Comparison of ENCODE assay signal across 11 cellular contexts in the genomic region with DNA sequence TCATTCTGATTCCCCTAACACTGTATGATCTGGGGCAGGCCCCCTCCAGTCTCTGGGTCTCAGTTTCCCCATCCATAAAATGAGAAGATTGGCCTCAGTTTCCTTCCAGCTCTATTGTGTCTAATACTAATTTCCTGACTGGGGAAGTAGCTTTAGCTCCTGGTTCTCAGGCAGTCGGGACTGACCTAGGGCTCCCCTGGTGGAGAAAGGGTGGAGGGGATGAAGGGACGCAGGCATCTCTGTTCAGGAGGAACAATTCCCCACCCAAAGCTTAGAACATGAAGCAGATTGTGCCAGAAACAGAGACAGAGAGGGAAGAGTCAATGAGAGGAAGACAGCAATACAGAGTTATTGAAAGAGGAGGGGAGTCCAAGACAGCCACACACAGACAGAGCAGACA. TPM values are rescaled to one million over a fixed set of nuclear protein-coding genes. Genes with fewer than 3 reads are reported as not detected.
DNase-seq lines count a peak whose midpoint lies in the region; ATAC-seq and TF ChIP-seq lines count a peak whose summit lies in the region.
"Had no signal": no experiment of that assay in that cellular context is flagged by ENCODE, and none has a peak within 500 bp of the region (broad histone marks: within the 10 kb centered on the region; RNA-seq: fewer than 3 reads in every experiment).

No MANE protein-coding gene starts in this region.

- WGBS in mesenchymal stem cell, result 22% methylated on average over 2 of the region's 2 CpGs
- WGBS in lower leg skin, 2 donors, result 44 to 54% methylated on average over 2 of the region's 2 CpGs

- H2BK120ac ChIP-seq in mesenchymal stem cell (ENCODE audit: low read depth, low read length), result no peak overlapping the region

- intact Hi-C loops in Right ventricle myocardium superior (cut with DNase I), result no loop called here
- intact Hi-C loops in PC-9 (cut with micrococcal nuclease; ENCODE audit: unreplicated experiment), result no loop called here
- intact Hi-C loops in upper lobe of right lung (cut with DNase I), result no loop called here
- intact Hi-C loops in lower leg skin (cut with DNase I; ENCODE audit: low total_unique reads), result no loop called here

- no peaks in the 10 kb centered on the region for H3K9me2 ChIP-seq in PC-9 (ENCODE audit: insufficient read depth)

- TF ChIP-seq CTCF in cardiac muscle cell (IDR thresholded peaks at IDR 0.05; ENCODE audit: low read depth, low read length), result peak; percentile 58
- peak; percentile 40; the same call in 1 of the 2 replicates for TF ChIP-seq CTCF in PC-9 (conservative IDR thresholded peaks at IDR 0.05)
- peak; percentile 42 for TF ChIP-seq CTCF in epithelial cell of esophagus (IDR thresholded peaks at IDR 0.05; ENCODE audit: insufficient read depth, low read depth, low read length, missing control alignments)
- peak; percentile 19 for TF ChIP-seq CTCF in upper lobe of right lung (IDR thresholded peaks at IDR 0.05)
- no peak for TF ChIP-seq CTCF in lower leg skin (IDR thresholded peaks at IDR 0.05)

- H3K4me2 ChIP-seq in PC-9, result no peak overlapping the region
- no peak overlapping the region for H3K4me2 ChIP-seq in mesenchymal stem cell (ENCODE audit: low read length, poor library complexity, severe bottlenecking)

- no peak for ATAC-seq in Right ventricle myocardium superior (ENCODE audit: poor library complexity)
- no peak for ATAC-seq in upper lobe of right lung

- H3K9me3 ChIP-seq in cardiac muscle cell (ENCODE audit: low read depth) (no peaks in the 10 kb centered on the region), PC-9 (ENCODE audit: insufficient read depth, low read depth) (no peaks in the 10 kb centered on the region), upper lobe of right lung (no peaks in the 10 kb centered on the region), mesenchymal stem cell (ENCODE audit: control insufficient read depth, low read length) (no peaks in the 10 kb centered on the region)

- no peak overlapping the region for H3K9ac ChIP-seq in mesenchymal stem cell (ENCODE audit: low read length)

- H3K27me3 ChIP-seq in cardiac muscle cell, result no peaks in the 10 kb centered on the region
- H3K27me3 ChIP-seq in PC-9 (ENCODE audit: insufficient read depth, low read depth), result no peaks in the 10 kb centered on the region
- H3K27me3 ChIP-seq in upper lobe of right lung, result no peaks in the 10 kb centered on the region
- H3K27me3 ChIP-seq in mesenchymal stem cell (ENCODE audit: control insufficient read depth in 1 of 2, insufficient read depth in 1 of 2, low read length in 2 of 2), result no peaks in the 10 kb centered on the region

- H2AK5ac ChIP-seq in mesenchymal stem cell (ENCODE audit: low read length, severe bottlenecking), result no peak overlapping the region

- H3K4me1 ChIP-seq in cardiac muscle cell (ENCODE audit: low read depth) (no peaks in the 10 kb centered on the region), PC-9 (replicated peaks; ENCODE audit: insufficient read depth) (no peaks in the 10 kb centered on the region), upper lobe of right lung (no peaks in the 10 kb centered on the region), mesenchymal stem cell (ENCODE audit: control insufficient read depth, insufficient read depth, low read depth, low read length) (peaks cover 11% of the 10 kb centered on the region)

- H3K4me3 ChIP-seq in cardiac muscle cell (no peak overlapping the region), PC-9 (no peak overlapping the region), epithelial cell of esophagus (ENCODE audit: low read length) (no peak overlapping the region), upper lobe of right lung (no peak overlapping the region), mesenchymal stem cell (ENCODE audit: insufficient read depth in 1 of 2, low read depth in 1 of 2, low read length in 2 of 2) (no peak overlapping the region), lower leg skin (ENCODE audit: low read depth, poor library complexity, severe bottlenecking) (no peak overlapping the region)

- H3K23ac ChIP-seq in mesenchymal stem cell (ENCODE audit: low read length in 2 of 2), result no peak overlapping the region

- CTCF ChIA-PET in PC-9 (lab: Charles Lee), result no interaction called here

- no peak overlapping the region for H2AFZ ChIP-seq in PC-9
- no peak overlapping the region for H2AFZ ChIP-seq in mesenchymal stem cell (ENCODE audit: low read depth, low read length)

- H3K18ac ChIP-seq in mesenchymal stem cell (ENCODE audit: low read depth in 1 of 2, low read length in 2 of 2), result no peak overlapping the region

- H2BK15ac ChIP-seq in mesenchymal stem cell (ENCODE audit: low read depth, poor library complexity, severe bottlenecking), result no peak overlapping the region

- DNase-seq in cardiac muscle cell (ENCODE audit: low read depth in 1 of 2, low spot score in 1 of 2) (peak in 1 of 2 donors; percentile 21), Right ventricle myocardium superior (no peak), PC-9 (no peak), epithelial cell of esophagus (ENCODE audit: low read depth) (no peak), upper lobe of right lung (no peak), mesenchymal stem cell (no peak), lower leg skin (ENCODE audit: low spot score in 2 of 2) (no peak)
- no peak for DNase-seq in stimulated activated CD4-positive, alpha-beta T cell treated with anti-CD3 and anti-CD28 coated beads, Interleukin-4, amount 100 ng/mL, for 4 hours
- DNase-seq: AML-193, amygdala, NCI-H146 had no signal

- no peak overlapping the region for H3K27ac ChIP-seq in cardiac muscle cell
- no peak overlapping the region for H3K27ac ChIP-seq in PC-9
- no peak overlapping the region for H3K27ac ChIP-seq in upper lobe of right lung
- H3K27ac ChIP-seq in mesenchymal stem cell (ENCODE audit: low read length, poor library complexity, severe bottlenecking), result no peak overlapping the region

- no peak overlapping the region for H3K14ac ChIP-seq in mesenchymal stem cell (ENCODE audit: low read length in 2 of 2)

- TF ChIP-seq POLR2A in lower leg skin (IDR thresholded peaks at IDR 0.05), result no peak

- H4K91ac ChIP-seq in mesenchymal stem cell (ENCODE audit: low read length), result no peak overlapping the region

- no TSS peak for BruUV-seq in PC-9 (replicated peaks; lab: Mats Ljungman, UMichigan)

- no peaks in the 10 kb centered on the region for H3K79me1 ChIP-seq in mesenchymal stem cell (replicated peaks; ENCODE audit: low read length, poor library complexity, severe bottlenecking)

- H3K36me3 ChIP-seq in cardiac muscle cell (no peaks in the 10 kb centered on the region), PC-9 (ENCODE audit: low read depth) (no peaks in the 10 kb centered on the region), upper lobe of right lung (no peaks in the 10 kb centered on the region), mesenchymal stem cell (ENCODE audit: control insufficient read depth in 1 of 2, insufficient read depth in 2 of 2, low read depth in 1 of 2, low read length in 2 of 2) (no peaks in the 10 kb centered on the region)

- H2BK5ac ChIP-seq in mesenchymal stem cell (ENCODE audit: low read depth, low read length, poor library complexity, severe bottlenecking), result no peak overlapping the region

- H3F3A ChIP-seq in PC-9 (ENCODE audit: insufficient read depth, low read depth), result no peaks in the 10 kb centered on the region

- H4K20me1 ChIP-seq in PC-9 (ENCODE audit: insufficient read depth), result no peaks in the 10 kb centered on the region

- no peak overlapping the region for H2BK12ac ChIP-seq in mesenchymal stem cell (ENCODE audit: low read length in 2 of 2)

- H4K8ac ChIP-seq in mesenchymal stem cell (ENCODE audit: low read length), result no peak overlapping the region

- POLR2A ChIA-PET in PC-9 (lab: Charles Lee; ENCODE audit: unreplicated experiment), result no interaction called here

- no peaks in the 10 kb centered on the region for H3K79me2 ChIP-seq in PC-9 (ENCODE audit: low read depth)

- H3K4ac ChIP-seq in mesenchymal stem cell (ENCODE audit: low read depth in 1 of 2, low read length in 2 of 2), result no peak overlapping the region

RNA-seq across cellular contexts. Expression of gene PTGS1, which starts 14.2 kb away (rescaled TPM):
- 0.74 and 1.2 TPM in 2 replicates for total RNA-seq in cardiac muscle cell
- polyA plus RNA-seq in cardiac muscle cell, result 1.4 TPM in 1 of 2 replicates, not detected in the other
- total RNA-seq in Right ventricle myocardium superior, result 4.0 TPM
- 1.8 TPM in 2 replicates for total RNA-seq in PC-9 (2021)
- 16.4 TPM for total RNA-seq in upper lobe of right lung
- 2.3 TPM for polyA plus RNA-seq in mesenchymal stem cell (2013, experiment 1 of 2)
- polyA plus RNA-seq in mesenchymal stem cell (2013, experiment 2 of 2), result 2.3 TPM
- 100 to 1,000 TPM in 1 of 4 donors, 10 to 100 TPM in 3; 62.9 to 110 (median 84.8) TPM for total RNA-seq in lower leg skin

Comparison
In these comparisons a context has a peak if more than half of its experiments do, and no peak if none do; other contexts are left out.
1. CTCF ChIP-seq: peak in cardiac muscle cell (single experiment), PC-9 (single experiment), epithelial cell of esophagus (single experiment) and upper lobe of right lung (single experiment); none in lower leg skin (0 of 3).